1 cellular context compared by ENCODE assay signal in genomic region chr7:152341039-152341913, GRCh38.
TF ChIP-seq lines count a peak whose summit lies in the region.

No MANE protein-coding gene starts in this region.

TF ChIP-seq in H1, 55 proteins besides CTCF, POLR2A, EP300 and RAD21 (continued from another document):
- TF ChIP-seq CBX8 (IDR thresholded peaks at IDR 0.05; ENCODE audit: borderline replicate concordance, low read depth, low read length) (no peak), USF2 (IDR thresholded peaks at IDR 0.05; ENCODE audit: low read length) (peak; percentile 21; the same call in 1 of the 2 replicates), POLR2AphosphoS5 (IDR thresholded peaks at IDR 0.05; ENCODE audit: low read depth, low read length) (no peak)
